Comparison of ENCODE assay signal across 13 cellular contexts in genomic region chr18:2223394-2223793, GRCh38.
DNase-seq lines count a peak whose midpoint lies in the region; ATAC-seq, FAIRE-seq and TF ChIP-seq lines count a peak whose summit lies in the region.
"Had no signal": no experiment of that assay in that cellular context is flagged by ENCODE, and none has a peak within 500 bp of the region (broad histone marks: within the 10 kb centered on the region; RNA-seq: fewer than 3 reads in every experiment).

No MANE protein-coding gene starts in this region.

- no peaks in the 10 kb centered on the region for H3K9me3 Mint-ChIP-seq in stimulated activated naive B cell treated with anti-CD40 and anti-IgM and Interleukin-4, amounts not matched to agents 10 μg/mL and 1 μg/mL and 100 μg/mL, for 72 hours

- no peak overlapping the region for H3K4ac ChIP-seq in H1 (replicated peaks; ENCODE audit: insufficient read length, low read depth, low read length)
- no peak overlapping the region for H3K4ac ChIP-seq in mesenchymal stem cell (ENCODE audit: low read depth in 1 of 2, low read length in 2 of 2)

- WGBS in H1 (ENCODE audit: extremely low coverage in 1 of 2, insufficient coverage in 1 of 2, insufficient read length in 1 of 2, insufficient replicate concordance in 2 of 2, low coverage in 1 of 2, low lambda C conversion rate in 2 of 2, missing lambda C conversion rate in 1 of 2), 2 experiments = 93% methylated on average over 7 of the region's 7 CpGs; no CpG with 5 or more reads in 1 of the 2 experiments
- 86% methylated on average over 7 of the region's 7 CpGs for WGBS in mesenchymal stem cell
- WGBS in aorta, 2 donors = 10 to 13% methylated on average over 7 of the region's 7 CpGs

- no peak overlapping the region for H4K8ac ChIP-seq in H1 (ENCODE audit: extremely low read depth, insufficient read depth, low read length)
- H4K8ac ChIP-seq in mesenchymal stem cell (ENCODE audit: low read length) = no peak overlapping the region

- POLR2A ChIA-PET in H1 (lab: Charles Lee; ENCODE audit: partially characterized antibody) = no interaction called here

- no peak overlapping the region for H2BK5ac ChIP-seq in H1 (ENCODE audit: low read depth, low read length)
- no peak overlapping the region for H2BK5ac ChIP-seq in mesenchymal stem cell (ENCODE audit: low read depth, low read length, poor library complexity, severe bottlenecking)

- no peaks in the 10 kb centered on the region for H3K4me1 Mint-ChIP-seq in stimulated activated naive B cell treated with anti-CD40 and anti-IgM and Interleukin-4, amounts not matched to agents 10 μg/mL and 1 μg/mL and 100 μg/mL, for 72 hours

- no peak overlapping the region for H2BK20ac ChIP-seq in H1 (ENCODE audit: low read length)

- no peak for FAIRE-seq in H1 (lab: Jason Lieb, UNC)
- FAIRE-seq: TTC549 had no signal

- H4K5ac ChIP-seq in H1 (ENCODE audit: insufficient read length, low read depth, low read length) = no peak overlapping the region

- H3K27ac Mint-ChIP-seq in stimulated activated naive B cell treated with anti-CD40 and anti-IgM and Interleukin-4, amounts not matched to agents 10 μg/mL and 1 μg/mL and 100 μg/mL, for 72 hours = no peak overlapping the region

- no peak overlapping the region for H2AK5ac ChIP-seq in H1 (ENCODE audit: low read depth, low read length)
- H2AK5ac ChIP-seq in mesenchymal stem cell (ENCODE audit: low read length, severe bottlenecking) = no peak overlapping the region

- no peak for TF ChIP-seq CTCF in left ventricle myocardium inferior (IDR thresholded peaks at IDR 0.05; ENCODE audit: borderline replicate concordance)
- TF ChIP-seq CTCF in H1 (IDR thresholded peaks at IDR 0.05; ENCODE audit: control extremely low read depth in 1 of 3, insufficient read depth in 1 of 3, low read depth in 1 of 3, low read length in 3 of 3) = no peak

- H2BK120ac ChIP-seq in H1 (replicated peaks; ENCODE audit: low read depth, low read length) (no peak overlapping the region), mesenchymal stem cell (ENCODE audit: low read depth, low read length) (no peak overlapping the region)

- H3K9me3 ChIP-seq in left ventricle myocardium inferior (replicated peaks) (no peaks in the 10 kb centered on the region), H1 (ENCODE audit: insufficient read depth in 2 of 2, low read depth in 1 of 2, low read length in 1 of 2) (no peaks in the 10 kb centered on the region), mesenchymal stem cell (ENCODE audit: control insufficient read depth, low read length) (no peaks in the 10 kb centered on the region), aorta (ENCODE audit: control insufficient read depth, low read length) (no peaks in the 10 kb centered on the region)
- H3K9me3 ChIP-seq: adrenal gland, MG63, ovary had no signal

- H3K9ac ChIP-seq in H1 (replicated peaks in 1 of 4; ENCODE audit: extremely low read depth in 1 of 4, low read depth in 3 of 4, low read length in 3 of 4) = no peak overlapping the region
- peak overlapping the region; percentile 18 for H3K9ac ChIP-seq in mesenchymal stem cell (ENCODE audit: low read length)

- H3K23me2 ChIP-seq in H1 (ENCODE audit: low read depth, low read length) = no peaks in the 10 kb centered on the region

- no peak for TF ChIP-seq POLR2A in H1 (IDR thresholded peaks at IDR 0.05; ENCODE audit: control extremely low read depth in 1 of 2, low read depth in 2 of 2, low read length in 2 of 2)

- H3K36me3 ChIP-seq in left ventricle myocardium inferior = no peaks in the 10 kb centered on the region
- no peaks in the 10 kb centered on the region for H3K36me3 ChIP-seq in H1 (ENCODE audit: control insufficient read depth in 2 of 4, insufficient read depth in 4 of 4, low read length in 3 of 4)
- H3K36me3 ChIP-seq in mesenchymal stem cell (ENCODE audit: control insufficient read depth in 1 of 2, insufficient read depth in 2 of 2, low read depth in 1 of 2, low read length in 2 of 2) = no peaks in the 10 kb centered on the region
- H3K36me3 ChIP-seq in aorta (ENCODE audit: control insufficient read depth in 1 of 2, insufficient read depth in 2 of 2, low read length in 1 of 2) = no peaks in the 10 kb centered on the region
- H3K36me3 ChIP-seq: adrenal gland, MG63, ovary had no signal

- no peaks in the 10 kb centered on the region for H4K20me1 ChIP-seq in H1 (replicated peaks in 1 of 2; ENCODE audit: control insufficient read depth in 1 of 2, insufficient read depth in 2 of 2, low read length in 2 of 2)

- TF ChIP-seq EP300 in H1 (IDR thresholded peaks at IDR 0.05; ENCODE audit: borderline replicate concordance in 1 of 2, low read depth in 2 of 2, low read length in 2 of 2) = no peak

- H3K36me3 Mint-ChIP-seq in stimulated activated naive B cell treated with anti-CD40 and anti-IgM and Interleukin-4, amounts not matched to agents 10 μg/mL and 1 μg/mL and 100 μg/mL, for 72 hours = no peaks in the 10 kb centered on the region

- H3K18ac ChIP-seq in H1 (ENCODE audit: extremely low read depth, low read length) = no peak overlapping the region
- H3K18ac ChIP-seq in mesenchymal stem cell (ENCODE audit: low read depth in 1 of 2, low read length in 2 of 2) = no peak overlapping the region

- TF ChIP-seq RAD21 in H1 (IDR thresholded peaks at IDR 0.05 in 1 of 2, conservative IDR thresholded peaks at IDR 0.05 in 1 of 2; ENCODE audit: low read depth in 2 of 2, low read length in 2 of 2) = no peak

- no peak overlapping the region for H3K14ac ChIP-seq in H1 (ENCODE audit: insufficient read length)
- H3K14ac ChIP-seq in mesenchymal stem cell (ENCODE audit: low read length in 2 of 2) = no peak overlapping the region

- no peak for DNase-seq in left ventricle myocardium inferior
- no peak for DNase-seq in left ventricle myocardium superior
- DNase-seq in H1 (ENCODE audit: low read depth in 1 of 2, low spot score in 2 of 2) = no peak
- no peak for DNase-seq in mesenchymal stem cell
- DNase-seq in aorta = no peak
- DNase-seq in NCI-H2227 treated with DMSO at 0.1 percent for 48 hours (lab: John Stamatoyannopoulos, UW) = no peak
- DNase-seq in stimulated activated naive B cell treated with anti-CD40 and anti-IgM and Interleukin-4, amounts not matched to agents 10 μg/mL and 1 μg/mL and 100 μg/mL, for 72 hours = no peak
- DNase-seq: islet precursor cell, MG63, ovary had no signal

- H3K79me1 ChIP-seq in H1 (ENCODE audit: low read depth, low read length) (no peaks in the 10 kb centered on the region), mesenchymal stem cell (replicated peaks; ENCODE audit: low read length, poor library complexity, severe bottlenecking) (no peaks in the 10 kb centered on the region)

- ATAC-seq in left ventricle myocardium superior = no peak
- ATAC-seq in aorta (ENCODE audit: low FRiP score) = no peak
- no peak for ATAC-seq in HG02588 (IDR thresholded peaks at IDR 0.05; ENCODE audit: unreplicated experiment)
- ATAC-seq in stimulated activated naive B cell treated with anti-CD40 and anti-IgM and Interleukin-4, amounts not matched to agents 10 μg/mL and 1 μg/mL and 100 μg/mL, for 72 hours (replicated peaks) = no peak

- peaks cover 9 to 18% of the 10 kb centered on the region in 2 donors for H3K27me3 Mint-ChIP-seq in stimulated activated naive B cell treated with anti-CD40 and anti-IgM and Interleukin-4, amounts not matched to agents 10 μg/mL and 1 μg/mL and 100 μg/mL, for 72 hours

- H3K4me1 ChIP-seq in left ventricle myocardium inferior (no peaks in the 10 kb centered on the region), H1 (replicated peaks in 1 of 4; ENCODE audit: control insufficient read depth in 3 of 4, insufficient read depth in 4 of 4, low read length in 3 of 4) (no peaks in the 10 kb centered on the region), mesenchymal stem cell (ENCODE audit: control insufficient read depth, insufficient read depth, low read depth, low read length) (no peaks in the 10 kb centered on the region), aorta (ENCODE audit: control insufficient read depth in 1 of 2, insufficient read depth in 2 of 2, low read length in 2 of 2) (no peaks in the 10 kb centered on the region)
- H3K4me1 ChIP-seq: adrenal gland had no signal

- H3K56ac ChIP-seq in H1 (replicated peaks; ENCODE audit: insufficient read length, low read depth, low read length) = no peak overlapping the region

- no peaks in the 10 kb centered on the region for H3K79me2 ChIP-seq in H1 (ENCODE audit: control insufficient read depth in 1 of 2, insufficient read depth in 2 of 2, low read length in 2 of 2)

- H2BK15ac ChIP-seq in H1 (ENCODE audit: low read length) (no peak overlapping the region), mesenchymal stem cell (ENCODE audit: low read depth, poor library complexity, severe bottlenecking) (no peak overlapping the region)

- CTCF ChIA-PET in H1 (lab: Charles Lee; ENCODE audit: partially characterized antibody) = interaction anchor here (0.7 to 3.9 kb wide), 20 partner anchors 9 to 595 kb away, joined by 3 to 50 read pairs (median 3); no protein-coding TSS in a partner anchor

- intact Hi-C loops in left ventricle myocardium inferior (cut with micrococcal nuclease) (loop anchor here (10.0 kb wide), 2 partner anchors 119 to 639 kb away; no protein-coding TSS in a partner anchor), left ventricle myocardium superior (cut with micrococcal nuclease) (loop anchor here (5.0 kb wide), 2 partner anchors 121 to 636 kb away; no protein-coding TSS in a partner anchor), aorta (cut with DNase I) (no loop called here)

- H4K91ac ChIP-seq in H1 (replicated peaks; ENCODE audit: insufficient read length, low read length) = no peak overlapping the region
- H4K91ac ChIP-seq in mesenchymal stem cell (ENCODE audit: low read length) = no peak overlapping the region

- H3K4me3 ChIP-seq in left ventricle myocardium inferior (peak overlapping the region; percentile 43), H1 (ENCODE audit: extremely low read depth in 1 of 4, insufficient read depth in 2 of 4, low read depth in 3 of 4, low read length in 4 of 4) (no peak overlapping the region), mesenchymal stem cell (ENCODE audit: insufficient read depth in 1 of 2, low read depth in 1 of 2, low read length in 2 of 2) (peak overlapping the region in 1 of 2 experiments; percentile 70), aorta (ENCODE audit: low read length in 2 of 2) (peak overlapping the region; percentile 14 to 48)
- H3K4me3 ChIP-seq: MG63, ovary had no signal

- H2AFZ ChIP-seq in H1 (ENCODE audit: low read length) = 0 out of 2 replicates have a peak overlapping the region, but pooled peaks have one; percentile 9
- H2AFZ ChIP-seq in mesenchymal stem cell (ENCODE audit: low read depth, low read length) = no peak overlapping the region

- H3K4me2 ChIP-seq in H1 (ENCODE audit: insufficient read depth in 1 of 2, low read depth in 2 of 2, low read length in 2 of 2) (no peak overlapping the region), mesenchymal stem cell (ENCODE audit: low read length, poor library complexity, severe bottlenecking) (no peak overlapping the region)

- H3K23ac ChIP-seq in H1 (ENCODE audit: insufficient read length) (no peak overlapping the region), mesenchymal stem cell (ENCODE audit: low read length in 2 of 2) (no peak overlapping the region)

- no peak overlapping the region for H3K4me3 Mint-ChIP-seq in stimulated activated naive B cell treated with anti-CD40 and anti-IgM and Interleukin-4, amounts not matched to agents 10 μg/mL and 1 μg/mL and 100 μg/mL, for 72 hours

- H3K27ac ChIP-seq in left ventricle myocardium inferior (replicated peaks) (no peak overlapping the region), H1 (ENCODE audit: low read depth, low read length) (no peak overlapping the region), mesenchymal stem cell (ENCODE audit: low read length, poor library complexity, severe bottlenecking) (no peak overlapping the region), aorta (ENCODE audit: low read depth in 1 of 2, low read length in 2 of 2) (no peak overlapping the region)
- H3K27ac ChIP-seq: adrenal gland, ovary had no signal

- H2BK12ac ChIP-seq in H1 (ENCODE audit: low read depth, low read length) (no peak overlapping the region), mesenchymal stem cell (ENCODE audit: low read length in 2 of 2) (no peak overlapping the region)

- peaks cover 9% of the 10 kb centered on the region for H3K27me3 ChIP-seq in left ventricle myocardium inferior (ENCODE audit: low read depth)
- H3K27me3 ChIP-seq in H1 (replicated peaks in 1 of 4; ENCODE audit: control insufficient read depth in 3 of 4, extremely low read depth in 1 of 4, insufficient read depth in 3 of 4, low read length in 3 of 4) = no peaks in the 10 kb centered on the region; a peak in 1 of 7 replicates
- no peaks in the 10 kb centered on the region for H3K27me3 ChIP-seq in mesenchymal stem cell (ENCODE audit: control insufficient read depth in 1 of 2, insufficient read depth in 1 of 2, low read length in 2 of 2)
- H3K27me3 ChIP-seq in aorta (ENCODE audit: control insufficient read depth in 1 of 2, insufficient read depth in 2 of 2, low read length in 1 of 2) = no peaks in the 10 kb centered on the region
- H3K27me3 ChIP-seq: MG63, ovary had no signal

Comparison
In these comparisons a context has a peak if more than half of its experiments do, and no peak if none do; other contexts are left out.
1. H3K4me3 ChIP-seq: peak in left ventricle myocardium inferior (single experiment) and aorta (2 of 2); none in H1 (0 of 4).
2. intact Hi-C loops: an anchor here in left ventricle myocardium inferior (10.0 kb wide) and left ventricle myocardium superior (5.0 kb wide); none called in aorta.